In genomic region chr17:29008591-29008990, GRCh38 we compare ENCODE assay signal across 31 cellular contexts. TPM values are rescaled to one million over a fixed set of nuclear protein-coding genes. Genes with fewer than 3 reads are reported as not detected.
"Had no signal": no experiment of that assay in that cellular context is flagged by ENCODE, and none has a peak within 500 bp of the region (broad histone marks: within the 10 kb centered on the region; RNA-seq: fewer than 3 reads in every experiment).

No MANE protein-coding gene starts in this region.

- H3K9me3 ChIP-seq: colonic mucosa, MG63, SJCRH30 had no signal

- DNase-seq: activated B cell treated with CpG ODN at 0.5 μM for 24 hours; activated CD4-positive, alpha-beta memory T cell treated with anti-CD3 and anti-CD28 coated beads for 36 hours; activated CD4-positive, alpha-beta T cell treated with anti-CD3 and anti-CD28 coated beads for 4 hours; activated CD4-positive, alpha-beta T cell treated with anti-CD3 and anti-CD28 coated beads, Interleukin-2, amount 50 U/mL, for 1 hour; activated CD4-positive, CD25-positive, alpha-beta regulatory T cell treated with anti-CD3 and anti-CD28 coated beads, Interleukin-2, amount 50 U/mL, for 72 hours; activated CD8-positive, alpha-beta memory T cell treated with anti-CD3 and anti-CD28 coated beads, Interleukin-2, amount 50 U/mL, for 4 hours; activated gamma-delta T cell treated with Interleukin-2 at 50 U/mL for 16 hours; activated naive CD4-positive, alpha-beta T cell treated with anti-CD3 and anti-CD28 coated beads for 36 hours; activated T-cell treated with anti-CD3 and anti-CD28 coated beads for 4 hours; activated T-cell treated with anti-CD3 and anti-CD28 coated beads, Interleukin-2, amount 50 U/mL, for 4 hours; anterior cingulate cortex; brain microvascular endothelial cell; colonic mucosa; Kasumi-1; KG1; MV-4-11; NCI-H1092; NCI-H1436 treated with DMSO at 0.1 percent for 48 hours; NCI-H187 treated with DMSO at 0.1 percent for 48 hours; NCI-H2227 treated with DMSO at 0.1 percent for 48 hours; NCI-H510A treated with DMSO at 0.1 percent for 48 hours; NCI-H526 treated with DMSO at 0.1 percent for 48 hours; SHP77; T-cell; T-helper 17 cell had no signal

- ATAC-seq: activated T-cell treated with anti-CD3 and anti-CD28 coated beads, Interleukin-2, amount 50 U/mL, for 4 hours; Panc1; T-cell; T-helper 17 cell had no signal

- H3K4me1 ChIP-seq: colonic mucosa had no signal

- H3K36me3 ChIP-seq: brain microvascular endothelial cell, colonic mucosa, MG63, SJCRH30 had no signal

- H3K27ac ChIP-seq: brain microvascular endothelial cell, colonic mucosa, SJCRH30, SK-N-MC had no signal

- H3K27me3 ChIP-seq: SJCRH30 had no signal

- H3K4me3 ChIP-seq: colonic mucosa, MG63, SJCRH30, SK-N-MC had no signal

RNA-seq across cellular contexts. Expression of gene SEZ6, which starts 2.8 kb away (rescaled TPM):
- total RNA-seq: activated B cell treated with CpG ODN at 0.5 μM for 24 hours; activated CD4-positive, alpha-beta memory T cell treated with anti-CD3 and anti-CD28 coated beads for 36 hours; activated naive CD4-positive, alpha-beta T cell treated with anti-CD3 and anti-CD28 coated beads for 36 hours; activated T-cell treated with anti-CD3 and anti-CD28 coated beads, Interleukin-2, amount 50 U/mL, for 4 hours; activated T-helper 1 cell treated with anti-CD3 and anti-CD28 coated beads, Interleukin-12 subunit alpha, Interleukin-12 subunit beta, Interleukin-2, Interleukin-4 antibody, amounts not matched to agents 30 ng/mL and 10 ng/mL and 1 ng/mL, durations not matched to agents 14 hours and 24 hours and 36 hours; RPMI7951 had no signal
